7 cellular contexts compared by ENCODE assay signal in the genomic region with DNA sequence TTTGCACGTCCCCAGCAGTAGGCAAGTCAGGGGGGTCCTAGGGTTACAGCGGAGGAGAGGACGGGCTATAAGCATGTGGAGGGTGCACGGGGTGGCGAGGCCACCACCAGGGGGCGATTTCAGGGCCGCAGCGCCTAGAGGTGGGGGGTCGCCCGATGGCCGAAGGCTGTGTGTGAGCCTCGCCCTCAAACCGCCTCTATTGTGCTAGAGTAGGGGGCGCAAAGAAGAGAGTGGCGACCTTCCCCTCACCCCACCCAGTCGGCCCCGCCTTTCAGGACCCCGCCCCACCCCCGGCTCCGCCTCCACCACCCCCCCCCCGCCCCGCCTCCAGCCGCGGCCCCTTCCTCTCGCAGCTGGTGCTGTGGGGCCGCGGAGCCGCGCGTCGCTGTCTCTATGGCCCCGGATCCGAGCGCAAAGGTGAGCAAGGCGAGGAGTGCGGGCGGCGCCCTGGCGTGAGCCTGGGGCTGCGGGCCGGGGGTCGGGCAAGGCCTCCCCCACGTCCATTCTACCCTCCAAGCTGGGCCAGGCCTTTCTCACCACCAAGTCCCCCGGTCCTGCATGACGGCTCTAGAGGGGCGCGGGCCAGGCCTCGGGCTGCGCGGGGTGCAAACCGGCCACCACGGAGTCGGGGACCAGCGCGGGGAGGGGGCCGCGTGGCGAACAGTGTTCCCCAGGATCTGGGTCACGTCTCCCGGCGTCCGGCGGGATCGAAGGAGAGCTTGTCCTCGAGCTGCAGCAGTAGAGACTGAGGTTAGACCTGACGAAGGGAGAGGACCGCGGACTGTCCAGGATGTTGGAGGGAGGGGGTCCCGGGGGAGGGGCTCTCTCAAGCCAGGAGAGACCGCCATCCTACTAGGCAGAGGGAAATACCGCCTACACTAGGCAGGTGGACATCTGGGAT. TPM values are rescaled to one million over a fixed set of nuclear protein-coding genes. Genes with fewer than 3 reads are reported as not detected.
DNase-seq lines count a peak whose midpoint lies in the region; ATAC-seq and TF ChIP-seq lines count a peak whose summit lies in the region.

A gene with protein sequence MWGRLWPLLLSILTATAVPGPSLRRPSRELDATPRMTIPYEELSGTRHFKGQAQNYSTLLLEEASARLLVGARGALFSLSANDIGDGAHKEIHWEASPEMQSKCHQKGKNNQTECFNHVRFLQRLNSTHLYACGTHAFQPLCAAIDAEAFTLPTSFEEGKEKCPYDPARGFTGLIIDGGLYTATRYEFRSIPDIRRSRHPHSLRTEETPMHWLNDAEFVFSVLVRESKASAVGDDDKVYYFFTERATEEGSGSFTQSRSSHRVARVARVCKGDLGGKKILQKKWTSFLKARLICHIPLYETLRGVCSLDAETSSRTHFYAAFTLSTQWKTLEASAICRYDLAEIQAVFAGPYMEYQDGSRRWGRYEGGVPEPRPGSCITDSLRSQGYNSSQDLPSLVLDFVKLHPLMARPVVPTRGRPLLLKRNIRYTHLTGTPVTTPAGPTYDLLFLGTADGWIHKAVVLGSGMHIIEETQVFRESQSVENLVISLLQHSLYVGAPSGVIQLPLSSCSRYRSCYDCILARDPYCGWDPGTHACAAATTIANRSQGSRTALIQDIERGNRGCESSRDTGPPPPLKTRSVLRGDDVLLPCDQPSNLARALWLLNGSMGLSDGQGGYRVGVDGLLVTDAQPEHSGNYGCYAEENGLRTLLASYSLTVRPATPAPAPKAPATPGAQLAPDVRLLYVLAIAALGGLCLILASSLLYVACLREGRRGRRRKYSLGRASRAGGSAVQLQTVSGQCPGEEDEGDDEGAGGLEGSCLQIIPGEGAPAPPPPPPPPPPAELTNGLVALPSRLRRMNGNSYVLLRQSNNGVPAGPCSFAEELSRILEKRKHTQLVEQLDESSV (plus strand): TSS at position 330 of the 901 bp plus-strand sequence. CDS start 3,409 bp downstream, outside the sequence.

- peak; percentile 30 for TF ChIP-seq CTCF in HL-60 (IDR thresholded peaks at IDR 0.05; ENCODE audit: insufficient read depth, low read length)
- TF ChIP-seq CTCF in left lung (IDR thresholded peaks at IDR 0.05) = peak; percentile 37 to 64

- DNase-seq in HL-60 (ENCODE audit: low read depth in 1 of 2, low spot score in 1 of 2) = peak in 1 of 2 experiments; percentile 12
- DNase-seq in T-helper 9 cell = peak; percentile 35
- peak; percentile 66 for DNase-seq in cerebellum (ENCODE audit: low spot score)
- DNase-seq in left lung = peak in 1 of 2 donors; percentile 83
- DNase-seq in stimulated activated CD4-positive, alpha-beta T cell treated with anti-CD3 and anti-CD28 coated beads, Interleukin-4, amount 100 ng/mL, for 48 hours (ENCODE audit: low read depth in 2 of 2) = peak; percentile 19 to 35

- H3K27ac ChIP-seq in HL-60 (replicated peaks) (no peak within 1 kb of the TSS), left lung (no peak within 1 kb of the TSS)

- no peaks in the 10 kb centered on the region for H3K27me3 ChIP-seq in HL-60 (ENCODE audit: insufficient read depth, poor library complexity, severe bottlenecking)
- peaks cover 0 to 15% of the 10 kb centered on the region in 2 donors for H3K27me3 ChIP-seq in left lung

- peaks cover 0 to 12% of the 10 kb centered on the region in 2 donors for H3K36me3 ChIP-seq in left lung

- H3K4me1 ChIP-seq in left lung = peaks cover 5 to 15% of the 10 kb centered on the region in 2 donors

- intact Hi-C loops in left lung (cut with DNase I) = no loop called here

- ATAC-seq in left lung (peak; percentile 81), HG03196 (IDR thresholded peaks at IDR 0.05; ENCODE audit: unreplicated experiment) (no peak)

- H3K4me3 ChIP-seq in GM08714 (ENCODE audit: low read length) (peak within 1 kb of the TSS; percentile 20; the same call in 1 of the 2 replicates), HL-60 (replicated peaks; ENCODE audit: insufficient read depth, low read length) (peak within 1 kb of the TSS; percentile 29), left lung (peak within 1 kb of the TSS; percentile 54 to 61)

- H3K9me3 ChIP-seq in left lung = no peaks in the 10 kb centered on the region

RNA-seq across cellular contexts. Expression of the gene that starts here (rescaled TPM):
- total RNA-seq in cerebellum = 11.0 TPM
- 10 to 100 TPM in 1 of 2 donors, 1 to 10 TPM in 1; 2.7 to 18.9 TPM for total RNA-seq in left lung
